13 cellular contexts compared by ENCODE assay signal in genomic region chr15:79682851-79683288, GRCh38.
DNase-seq lines count a peak whose midpoint lies in the region; ATAC-seq and TF ChIP-seq lines count a peak whose summit lies in the region.
"Had no signal": no experiment of that assay in that cellular context is flagged by ENCODE, and none has a peak within 500 bp of the region (broad histone marks: within the 10 kb centered on the region; RNA-seq: fewer than 3 reads in every experiment).

No MANE protein-coding gene starts in this region.

- peaks cover 5% of the 10 kb centered on the region for H3K27me3 Mint-ChIP-seq in nephron (ENCODE audit: low read depth)

- TF ChIP-seq POLR2A in esophagus squamous epithelium (IDR thresholded peaks at IDR 0.05), result no peak

- no peaks in the 10 kb centered on the region for H4K20me1 ChIP-seq in OCI-LY3 (ENCODE audit: insufficient read depth, low read length)

- H3K4me3 ChIP-seq in AG10803 (ENCODE audit: low read length) (peak overlapping the region; percentile 26), OCI-LY3 (ENCODE audit: low read length) (peak overlapping the region; percentile 55), esophagus squamous epithelium (no peak overlapping the region)
- H3K4me3 ChIP-seq: psoas muscle had no signal

- H3K36me3 ChIP-seq in OCI-LY3 (replicated peaks; ENCODE audit: low read depth, low read length) (no peaks in the 10 kb centered on the region), esophagus squamous epithelium (no peaks in the 10 kb centered on the region)

- H2AFZ ChIP-seq in OCI-LY3 (ENCODE audit: low read depth, low read length), result peak overlapping the region; percentile 77

- no peaks in the 10 kb centered on the region for H3K27me3 ChIP-seq in OCI-LY3 (ENCODE audit: low read depth, low read length)
- H3K27me3 ChIP-seq in esophagus squamous epithelium, result no peaks in the 10 kb centered on the region

- ATAC-seq in GM21360 (IDR thresholded peaks at IDR 0.05; ENCODE audit: unreplicated experiment), result no peak

- H3K27ac ChIP-seq in OCI-LY3 (ENCODE audit: low read length) (peak overlapping the region; percentile 64), esophagus squamous epithelium (no peak overlapping the region)
- H3K27ac ChIP-seq: psoas muscle had no signal

- no peaks in the 10 kb centered on the region for H3K9me3 Mint-ChIP-seq in nephron
- H3K9me3 Mint-ChIP-seq: activated naive CD8-positive, alpha-beta T cell treated with anti-CD3 and anti-CD28 coated beads, Interleukin-2, amount 10 ng/mL, durations not matched to agents 7 days and 5 days had no signal

- DNase-seq in AG10803 (ENCODE audit: low read depth) (peak; percentile 73), dermis blood vessel endothelial cell (peak; percentile 28), NCI-H446 treated with DMSO at 0.1 percent for 48 hours (lab: John Stamatoyannopoulos, UW) (no peak), esophagus squamous epithelium (lab: John Stamatoyannopoulos, UW) (no peak)
- DNase-seq in activated CD4-positive, alpha-beta T cell treated with anti-CD3 and anti-CD28 coated beads for 48 hours, result no peak
- DNase-seq: activated naive CD8-positive, alpha-beta T cell treated with anti-CD3 and anti-CD28 coated beads, Interleukin-2, amount 10 ng/mL, durations not matched to agents 7 days and 5 days; DMS53; NCI-H2107; T-helper 1 cell had no signal

- peak overlapping the region; percentile 78 for H3K4me2 ChIP-seq in OCI-LY3 (ENCODE audit: low read length)

- H3K79me2 ChIP-seq in OCI-LY3 (ENCODE audit: low read length), result no peaks in the 10 kb centered on the region

- TF ChIP-seq CTCF in AG10803 (conservative IDR thresholded peaks at IDR 0.05; ENCODE audit: low read length) (peak; percentile 37), OCI-LY3 (IDR thresholded peaks at IDR 0.05; ENCODE audit: low read depth, low read length) (no peak), nephron (IDR thresholded peaks at IDR 0.05; ENCODE audit: unreplicated experiment in 3 of 3) (no peak), esophagus squamous epithelium (IDR thresholded peaks at IDR 0.05) (no peak)

- 58 to 81% methylated on average over 1 to 4 of the region's 4 CpGs for WGBS in esophagus squamous epithelium, 2 donors

- no peaks in the 10 kb centered on the region for H3K36me3 Mint-ChIP-seq in nephron (ENCODE audit: low read depth)
- H3K36me3 Mint-ChIP-seq: activated naive CD8-positive, alpha-beta T cell treated with anti-CD3 and anti-CD28 coated beads, Interleukin-2, amount 10 ng/mL, durations not matched to agents 7 days and 5 days had no signal

- peak overlapping the region; percentile 68 for H3K9ac ChIP-seq in OCI-LY3 (ENCODE audit: low read length)

- peaks cover 33% of the 10 kb centered on the region for H3K4me1 Mint-ChIP-seq in nephron
- H3K4me1 Mint-ChIP-seq: activated naive CD8-positive, alpha-beta T cell treated with anti-CD3 and anti-CD28 coated beads, Interleukin-2, amount 10 ng/mL, durations not matched to agents 7 days and 5 days had no signal

- intact Hi-C loops in esophagus squamous epithelium (cut with DNase I), result no loop called here

- no peaks in the 10 kb centered on the region for H3K9me3 ChIP-seq in OCI-LY3 (ENCODE audit: insufficient read depth, low read length)
- H3K9me3 ChIP-seq in esophagus squamous epithelium, result no peaks in the 10 kb centered on the region
- H3K9me3 ChIP-seq: psoas muscle had no signal

- H3K4me1 ChIP-seq in OCI-LY3 (ENCODE audit: low read length) (peaks cover 57% of the 10 kb centered on the region), esophagus squamous epithelium (no peaks in the 10 kb centered on the region)
- H3K4me1 ChIP-seq: psoas muscle had no signal

- H3K27ac Mint-ChIP-seq in nephron, result peak overlapping the region in 2 of 3 experiments; percentile 43 to 48
- H3K27ac Mint-ChIP-seq: activated naive CD8-positive, alpha-beta T cell treated with anti-CD3 and anti-CD28 coated beads, Interleukin-2, amount 10 ng/mL, durations not matched to agents 7 days and 5 days had no signal

- no peak overlapping the region for H3K4me3 Mint-ChIP-seq in nephron
- H3K4me3 Mint-ChIP-seq: activated naive CD8-positive, alpha-beta T cell treated with anti-CD3 and anti-CD28 coated beads, Interleukin-2, amount 10 ng/mL, durations not matched to agents 7 days and 5 days had no signal

Comparison
In these comparisons a context has a peak if more than half of its experiments do, and no peak if none do; other contexts are left out.
1. DNase-seq: peak in AG10803 (single experiment) and dermis blood vessel endothelial cell (single experiment); none in NCI-H446 treated with DMSO at 0.1 percent for 48 hours (single experiment), esophagus squamous epithelium (single experiment) and activated CD4-positive, alpha-beta T cell treated with anti-CD3 and anti-CD28 coated beads for 48 hours (single experiment).
2. H3K4me3 ChIP-seq: peak in AG10803 (single experiment) and OCI-LY3 (single experiment); none in esophagus squamous epithelium (0 of 4).